ENCODE assay signal across 17 cellular contexts in genomic region chr10:126372359-126372758, GRCh38. TPM values are rescaled to one million over a fixed set of nuclear protein-coding genes. Genes with fewer than 3 reads are reported as not detected.
"Had no signal": no experiment of that assay in that cellular context is flagged by ENCODE, and none has a peak within 500 bp of the region (broad histone marks: within the 10 kb centered on the region; RNA-seq: fewer than 3 reads in every experiment).

No MANE protein-coding gene starts in this region.

- H3K9me3 ChIP-seq: prostate gland had no signal

- ATAC-seq: activated CD8-positive, alpha-beta T cell treated with anti-CD3 and anti-CD28 coated beads for 36 hours; activated naive CD8-positive, alpha-beta T cell treated with anti-CD3 and anti-CD28 coated beads, Interleukin-2, amount 50 U/mL, for 24 hours; left lung; naive thymus-derived CD4-positive, alpha-beta T cell; stimulated activated naive CD8-positive, alpha-beta T cell treated with anti-CD3 and anti-CD28 coated beads, Interleukin-15, amount 100 ng/mL, for 72 hours had no signal

- DNase-seq: activated CD8-positive, alpha-beta T cell treated with anti-CD3 and anti-CD28 coated beads for 36 hours; activated naive CD4-positive, alpha-beta T cell treated with anti-CD3 and anti-CD28 coated beads, Interleukin-2, amount 10 ng/mL, durations not matched to agents 7 days and 5 days; activated naive CD8-positive, alpha-beta T cell treated with anti-CD3 and anti-CD28 coated beads, Interleukin-2, amount 50 U/mL, for 24 hours; activated T-cell treated with anti-CD3 and anti-CD28 coated beads, Interleukin-2, amount 50 U/mL, for 24 hours; central memory CD4-positive, alpha-beta T cell; effector CD4-positive, alpha-beta T cell; islet precursor cell; left lung; naive thymus-derived CD4-positive, alpha-beta T cell; stimulated activated CD4-positive, alpha-beta T cell treated with anti-CD3 and anti-CD28 coated beads, Interleukin-15, amount 100 ng/mL, for 24 hours; stimulated activated CD4-positive, alpha-beta T cell treated with anti-CD3 and anti-CD28 coated beads, Interleukin-2, amount 100 ng/mL, for 48 hours; stimulated activated naive CD8-positive, alpha-beta T cell treated with anti-CD3 and anti-CD28 coated beads, Interleukin-15, amount 100 ng/mL, for 72 hours; T-helper 1 cell; T-helper 9 cell had no signal

- H3K36me3 ChIP-seq: left lung, prostate gland, right atrium auricular region had no signal

- H3K4me3 ChIP-seq: left lung, prostate gland, right atrium auricular region had no signal

- H3K4me1 ChIP-seq: left lung, prostate gland, right atrium auricular region had no signal

- H3K27me3 ChIP-seq: left lung, right atrium auricular region had no signal

- H3K27ac ChIP-seq: left lung, prostate gland, right atrium auricular region had no signal

RNA-seq across cellular contexts. Expression of gene ADAM12, which starts 15.9 kb away (rescaled TPM):
- total RNA-seq: activated CD4-positive, alpha-beta T cell treated with anti-CD3 and anti-CD28 coated beads, Interleukin-2, amount 10 ng/mL, durations not matched to agents 24 days and 14 days had no signal
- polyA plus RNA-seq: naive thymus-derived CD4-positive, alpha-beta T cell had no signal
